8 cellular contexts compared by ENCODE assay signal in the genomic region with DNA sequence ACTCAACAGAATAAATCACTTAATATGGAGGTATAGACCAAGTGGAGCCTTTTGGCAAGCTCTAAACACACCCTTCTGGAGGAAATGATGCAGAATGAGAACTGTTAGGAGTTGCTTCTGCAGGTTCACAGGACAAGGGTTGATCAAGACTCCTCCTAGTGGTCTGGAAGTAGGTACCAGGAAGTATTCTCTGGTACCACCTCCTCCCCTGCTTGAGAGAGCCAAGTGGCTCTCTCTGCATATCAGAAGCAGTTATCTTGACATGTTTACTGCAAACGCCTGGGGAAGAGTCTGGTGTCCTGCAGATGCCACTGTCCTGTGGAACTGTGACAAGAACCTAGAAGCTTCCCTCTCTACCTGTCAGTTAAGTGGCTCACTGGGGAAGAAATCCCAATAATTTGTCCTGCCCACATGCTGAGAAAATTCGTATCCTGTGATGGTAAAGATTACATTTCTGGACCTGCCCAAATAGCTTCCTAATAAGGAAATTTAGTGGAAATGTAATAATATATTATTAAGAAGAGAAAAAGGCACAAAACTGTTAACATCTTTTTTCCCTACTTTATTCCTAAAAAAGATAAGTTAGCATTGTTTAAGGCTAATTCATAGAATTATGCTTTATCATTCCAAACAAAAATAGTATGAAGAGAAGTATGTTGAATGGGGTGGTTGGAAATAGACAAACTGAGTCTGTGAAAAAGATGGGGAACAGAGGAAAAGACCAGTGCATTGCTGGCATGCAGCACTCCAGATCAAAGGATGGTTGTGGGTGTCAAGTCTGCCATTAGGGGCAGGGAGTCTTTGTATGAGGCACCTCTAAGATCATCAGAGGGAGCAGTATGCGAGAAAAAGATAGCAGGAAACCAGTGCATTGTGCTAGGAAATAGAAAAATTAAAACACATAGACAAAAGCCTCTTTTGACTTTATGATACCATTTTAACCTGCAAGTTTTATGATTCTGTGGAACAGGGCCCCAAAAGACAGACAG.
DNase-seq lines count a peak whose midpoint lies in the region; ATAC-seq, FAIRE-seq and TF ChIP-seq lines count a peak whose summit lies in the region.

No MANE protein-coding gene starts in this region.

- TF ChIP-seq POLR2A in Peyer's patch (IDR thresholded peaks at IDR 0.05) = no peak

- peaks cover 10% of the 10 kb centered on the region for H3K36me3 Mint-ChIP-seq in type B pancreatic cell

- DNase-seq in Right ventricle myocardium inferior (ENCODE audit: missing footprints) = no peak
- DNase-seq in cardiac septum (ENCODE audit: low spot score) = no peak
- peak in 75 of 76 experiments; percentile 6 to 91 (median 53) for DNase-seq in HUDEP-2 (lab: John Stamatoyannopoulos, UW; ENCODE audit: unreplicated experiment in 76 of 76)
- DNase-seq in Peyer's patch = peak in 1 of 3 donors; percentile 64
- DNase-seq in amniotic epithelial cell (ENCODE audit: low read depth) = peak; percentile 69
- DNase-seq in kidney = no peak
- no peak for DNase-seq in type B pancreatic cell (ENCODE audit: extremely low spot score, unreplicated experiment)

- no peak overlapping the region for H3K4me3 Mint-ChIP-seq in type B pancreatic cell

- H3K4me1 ChIP-seq in Peyer's patch (peaks cover 0 to 42% (median 15%) of the 10 kb centered on the region in 4 donors), kidney (ENCODE audit: control insufficient read depth in 1 of 2, insufficient read depth in 1 of 2, low read depth in 1 of 2, low read length in 2 of 2) (peaks cover 5 to 29% of the 10 kb centered on the region in 2 donors)

- H3K4me1 Mint-ChIP-seq in type B pancreatic cell (ENCODE audit: unreplicated experiment) = peaks cover 28% of the 10 kb centered on the region

- H3K9me3 ChIP-seq in Peyer's patch (no peaks in the 10 kb centered on the region), kidney (ENCODE audit: control insufficient read depth in 1 of 2, low read length in 2 of 2) (no peaks in the 10 kb centered on the region)

- TF ChIP-seq CTCF in Peyer's patch (IDR thresholded peaks at IDR 0.05) (peak; percentile 51 to 79 (median 72)), kidney (IDR thresholded peaks at IDR 0.05; ENCODE audit: borderline replicate concordance, extremely low read depth, insufficient read depth) (peak; percentile 57), type B pancreatic cell (conservative IDR thresholded peaks at IDR 0.05) (peak; percentile 68)

- H3K27me3 Mint-ChIP-seq in type B pancreatic cell = no peaks in the 10 kb centered on the region

- no peak overlapping the region for H3K9ac ChIP-seq in kidney (ENCODE audit: low read length in 2 of 2)

- H3K27ac ChIP-seq in Peyer's patch = peak overlapping the region in 3 of 4 donors; percentile 1 to 85 (median 73)
- H3K27ac ChIP-seq in kidney (ENCODE audit: low read depth in 2 of 2, low read length in 2 of 2) = no peak overlapping the region

- intact Hi-C loops in Right ventricle myocardium inferior (cut with DNase I) = loop anchor here (10.0 kb wide), 1 partner anchor 218 kb away; a partner anchor contains a TSS
- intact Hi-C loops in cardiac septum (cut with DNase I) = loop anchor here (10.0 kb wide), 1 partner anchor 218 kb away; a partner anchor contains a TSS
- intact Hi-C loops in kidney (cut with DNase I) = no loop called here

- H3K36me3 ChIP-seq in Peyer's patch (peaks cover 0 to 18% (median 0%) of the 10 kb centered on the region in 3 donors), kidney (ENCODE audit: control insufficient read depth in 1 of 2, insufficient read depth in 2 of 2, low read length in 2 of 2) (no peaks in the 10 kb centered on the region)

- FAIRE-seq in kidney (lab: Jason Lieb, UNC) = no peak

- H3K4me3 ChIP-seq in Peyer's patch (no peak overlapping the region), kidney (ENCODE audit: low read length in 2 of 2) (no peak overlapping the region)

- no peak overlapping the region for H3K27ac Mint-ChIP-seq in type B pancreatic cell

- ATAC-seq in Right ventricle myocardium inferior = peak; percentile 39
- ATAC-seq in GM21717 (IDR thresholded peaks at IDR 0.05; ENCODE audit: unreplicated experiment) = peak; percentile 55

- H3K9me3 Mint-ChIP-seq in type B pancreatic cell = no peaks in the 10 kb centered on the region

- H3K27me3 ChIP-seq in Peyer's patch = no peaks in the 10 kb centered on the region

Comparison
In these comparisons a context has a peak if more than half of its experiments do, and no peak if none do; other contexts are left out.
1. DNase-seq: peak in HUDEP-2 (75 of 76) and amniotic epithelial cell (single experiment); none in Right ventricle myocardium inferior (single experiment), cardiac septum (single experiment), kidney (single experiment) and type B pancreatic cell (single experiment).
2. H3K27ac ChIP-seq: peak in Peyer's patch (3 of 4); none in kidney (0 of 2).
3. Peak in every context shown above with its lines, with median percentiles within 50 percentile points of each other: CTCF ChIP-seq.